13 cellular contexts compared by ENCODE assay signal in the genomic region with DNA sequence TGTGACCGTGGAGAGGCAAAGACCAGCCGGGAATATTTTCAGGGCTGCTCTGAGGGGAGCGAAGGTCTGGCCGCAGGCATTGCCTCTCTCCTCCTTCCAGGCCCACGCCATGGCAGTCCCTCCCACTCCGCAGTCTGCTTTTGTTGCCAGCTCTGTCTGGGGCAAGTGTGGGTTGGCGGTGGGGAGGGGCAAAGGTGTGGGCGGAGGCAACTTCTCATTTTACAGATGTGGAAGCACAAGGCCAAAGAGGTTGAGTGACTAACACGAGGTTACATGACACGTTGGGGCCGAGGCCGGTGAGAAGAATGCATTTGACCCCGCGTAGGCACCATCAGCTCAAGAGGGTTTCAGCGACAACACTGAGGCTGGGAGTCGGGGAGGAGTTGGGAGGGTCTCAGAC. TPM values are rescaled to one million over a fixed set of nuclear protein-coding genes. Genes with fewer than 3 reads are reported as not detected.
DNase-seq lines count a peak whose midpoint lies in the region; ATAC-seq, FAIRE-seq and TF ChIP-seq lines count a peak whose summit lies in the region.
"Had no signal": no experiment of that assay in that cellular context is flagged by ENCODE, and none has a peak within 500 bp of the region (broad histone marks: within the 10 kb centered on the region; RNA-seq: fewer than 3 reads in every experiment).

No MANE protein-coding gene starts in this region.

- WGBS in lung, 2 donors = 63 to 79% methylated on average over 16 of the region's 16 CpGs

- H3K36me3 ChIP-seq in lung (ENCODE audit: control insufficient read depth in 2 of 2, insufficient read depth in 2 of 2, low read length in 2 of 2) = no peaks in the 10 kb centered on the region

- FAIRE-seq in HTR-8/SVneo (lab: Jason Lieb, UNC) = peak; percentile 44

- no peak overlapping the region for H3K27ac Mint-ChIP-seq in glutamatergic neuron (ENCODE audit: unreplicated experiment)

- no peak overlapping the region for H3K4me3 ChIP-seq in lung
- H3K4me3 ChIP-seq: skin epidermis had no signal

- H3K27me3 Mint-ChIP-seq in glutamatergic neuron (ENCODE audit: unreplicated experiment) = peaks cover 10% of the 10 kb centered on the region

- TF ChIP-seq CTCF in lung (IDR thresholded peaks at IDR 0.05; ENCODE audit: control extremely low read depth, extremely low read depth) (no peak), glutamatergic neuron (IDR thresholded peaks at IDR 0.05; ENCODE audit: partially characterized antibody, unreplicated experiment) (no peak)

- no peaks in the 10 kb centered on the region for H3K9me3 ChIP-seq in lung (ENCODE audit: control insufficient read depth in 2 of 2, insufficient read depth in 1 of 2, low read length in 1 of 2)

- no peak overlapping the region for H3K27ac ChIP-seq in lung (ENCODE audit: low read depth in 1 of 2, low read length in 1 of 2)
- H3K27ac ChIP-seq: C4-2B had no signal

- peaks cover 2% of the 10 kb centered on the region for H3K9me3 Mint-ChIP-seq in glutamatergic neuron (ENCODE audit: unreplicated experiment)

- peaks cover 2% of the 10 kb centered on the region for H3K4me1 Mint-ChIP-seq in glutamatergic neuron (ENCODE audit: low read depth, unreplicated experiment)

- H3K27me3 ChIP-seq in lung (ENCODE audit: control insufficient read depth, insufficient read depth) = no peaks in the 10 kb centered on the region

- no peaks in the 10 kb centered on the region for H3K4me1 ChIP-seq in lung (ENCODE audit: control insufficient read depth in 2 of 2, insufficient read depth in 2 of 2, low read length in 2 of 2)

- ATAC-seq in lung (ENCODE audit: insufficient read depth, low FRiP score) (peak; percentile 77), HG02763 (IDR thresholded peaks at IDR 0.05; ENCODE audit: unreplicated experiment) (no peak), GM18505 (IDR thresholded peaks at IDR 0.05; ENCODE audit: unreplicated experiment) (no peak)

- H3K36me3 Mint-ChIP-seq in glutamatergic neuron (ENCODE audit: unreplicated experiment) = no peaks in the 10 kb centered on the region

- peak; percentile 28 for DNase-seq in AG08396 (ENCODE audit: low spot score)
- DNase-seq in HTR-8/SVneo (ENCODE audit: insufficient read length, low spot score) = peak; percentile 29
- DNase-seq in astrocyte of the hippocampus (ENCODE audit: low read depth, low spot score) = peak; percentile 69
- peak; percentile 61 for DNase-seq in lung (ENCODE audit: low spot score)
- no peak for DNase-seq in glutamatergic neuron
- no peak for DNase-seq in DMS79 (lab: John Stamatoyannopoulos, UW)
- DNase-seq: activated CD8-positive, alpha-beta memory T cell treated with anti-CD3 and anti-CD28 coated beads for 24 hours had no signal

- H3K4me3 Mint-ChIP-seq in glutamatergic neuron (ENCODE audit: unreplicated experiment) = no peak overlapping the region

- TF ChIP-seq POLR2A in GM18505 (IDR thresholded peaks at IDR 0.05; ENCODE audit: borderline replicate concordance, extremely low read depth, insufficient read depth, insufficient read length) = no peak

RNA-seq across cellular contexts. Expression of a gene that starts 6.1 kb away (rescaled TPM):
- total RNA-seq in lung (1 to 10 TPM in 1 of 2 donors, under 1 TPM in 1; 0.57 to 1.4 TPM), glutamatergic neuron (ENCODE audit: unreplicated experiment) (3.5 TPM)
- polyA plus RNA-seq in lung = under 1 TPM; 0.46 to 0.53 TPM

RNA-seq across cellular contexts. Expression of a gene that starts 40.7 kb away (rescaled TPM):
- total RNA-seq in lung = not detected
- not detected for polyA plus RNA-seq in lung
- total RNA-seq in glutamatergic neuron (ENCODE audit: unreplicated experiment) = not detected
- total RNA-seq: cerebellum, RPMI7951 had no signal

RNA-seq across cellular contexts. Expression of a gene that starts 51.8 kb away (rescaled TPM):
- total RNA-seq in lung = 10 to 100 TPM in 1 of 2 donors, 1 to 10 TPM in 1; 7.5 to 39.7 TPM
- 10 to 100 TPM; 30.8 to 57.1 TPM for polyA plus RNA-seq in lung
- total RNA-seq in glutamatergic neuron (ENCODE audit: unreplicated experiment) = not detected
- total RNA-seq: RPMI7951 had no signal

Comparison
In these comparisons a context has a peak if more than half of its experiments do, and no peak if none do; other contexts are left out.
1. DNase-seq: peak in AG08396 (single experiment), HTR-8/SVneo (single experiment), astrocyte of the hippocampus (single experiment) and lung (single experiment); none in glutamatergic neuron (single experiment) and DMS79 (single experiment).